13 cellular contexts compared by ENCODE assay signal in the genomic region with DNA sequence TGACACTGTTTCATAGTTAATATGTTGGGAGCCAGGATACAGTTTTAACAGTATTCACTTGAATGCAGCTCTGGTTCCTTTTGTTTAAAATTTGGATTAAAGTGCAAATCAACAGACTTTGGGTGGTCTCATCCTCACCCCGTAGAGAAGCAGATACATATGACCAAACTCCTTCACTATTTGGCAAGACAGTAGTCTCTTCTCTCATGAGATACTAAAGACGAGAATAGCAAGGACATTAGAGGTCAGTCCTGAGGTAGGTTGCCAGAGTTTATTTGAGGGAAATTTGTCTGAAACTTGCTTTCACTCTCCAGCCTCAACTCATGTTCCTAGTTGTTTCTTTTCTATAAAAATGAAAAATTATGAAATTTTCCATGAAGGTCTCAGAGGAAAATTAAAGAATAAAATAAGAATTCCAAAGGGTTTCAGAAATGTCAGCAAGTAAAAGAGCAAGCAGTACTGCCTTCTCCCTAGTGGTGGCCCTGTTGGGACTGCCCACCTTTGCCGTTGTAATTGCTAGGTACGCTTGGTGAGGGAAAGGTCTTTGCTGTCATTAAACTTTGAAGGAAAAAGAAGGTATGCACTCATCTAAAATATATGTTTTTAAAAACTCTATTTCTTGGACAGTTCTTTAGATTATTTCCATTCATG.
DNase-seq lines count a peak whose midpoint lies in the region; ATAC-seq, FAIRE-seq and TF ChIP-seq lines count a peak whose summit lies in the region.
"Had no signal": no experiment of that assay in that cellular context is flagged by ENCODE, and none has a peak within 500 bp of the region (broad histone marks: within the 10 kb centered on the region; RNA-seq: fewer than 3 reads in every experiment).

No MANE protein-coding gene starts in this region.

- H3K9me3 ChIP-seq in PC-3 (ENCODE audit: low read length) (no peaks in the 10 kb centered on the region), endodermal cell (ENCODE audit: control insufficient read depth, low read length) (no peaks in the 10 kb centered on the region), keratinocyte (ENCODE audit: control insufficient read depth, low read depth, low read length) (no peaks in the 10 kb centered on the region), thoracic aorta (no peaks in the 10 kb centered on the region)

- DNase-seq in PC-3, result no peak
- peak; percentile 64 for DNase-seq in endodermal cell
- no peak for DNase-seq in keratinocyte (ENCODE audit: low read depth, low spot score)
- DNase-seq in thoracic aorta (ENCODE audit: low spot score), result no peak
- no peak for DNase-seq in HuH-7.5 (ENCODE audit: low spot score)
- no peak for DNase-seq in urothelium cell line (ENCODE audit: low spot score)
- DNase-seq in NCI-H82 treated with DMSO at 0.1 percent for 48 hours (lab: John Stamatoyannopoulos, UW; ENCODE audit: unreplicated experiment), result no peak
- DNase-seq: activated CD4-positive, alpha-beta memory T cell treated with anti-CD3 and anti-CD28 coated beads, Interleukin-2, amount 10 ng/mL, durations not matched to agents 7 days and 5 days; DMS 273 treated with DMSO at 0.1 percent for 48 hours; foreskin melanocyte; NCI-H1105 treated with DMSO at 0.1 percent for 48 hours; stimulated activated CD4-positive, alpha-beta T cell treated with anti-CD3 and anti-CD28 coated beads, Interleukin-4, amount 100 ng/mL, for 1 hour had no signal

- TF ChIP-seq CTCF in PC-3 (conservative IDR thresholded peaks at IDR 0.05; ENCODE audit: low read depth, low read length) (0 out of 2 replicates have a peak, but pooled peaks have one; percentile 13), endodermal cell (conservative IDR thresholded peaks at IDR 0.05) (peak; percentile 68), keratinocyte (optimal IDR thresholded peaks at IDR 0.05 in 1 of 3, IDR thresholded peaks at IDR 0.05 in 1 of 3, conservative IDR thresholded peaks at IDR 0.05 in 1 of 3; ENCODE audit: extremely low read depth in 1 of 3, insufficient read depth in 2 of 3, low read length in 3 of 3) (peak in 2 of 3 experiments; percentile 18 to 22), thoracic aorta (IDR thresholded peaks at IDR 0.05) (peak; percentile 35)

- ATAC-seq in PC-3, result no peak
- ATAC-seq in thoracic aorta (ENCODE audit: insufficient number of reproducible peaks, low FRiP score, low read depth), result no peak
- no peak for ATAC-seq in HG03565 (IDR thresholded peaks at IDR 0.05; ENCODE audit: unreplicated experiment)

- CTCF ChIA-PET in PC-3 (lab: Charles Lee), result no interaction called here

- H3K79me2 ChIP-seq in PC-3 (ENCODE audit: low read length), result 0 out of 2 replicates have a peak, but pooled peaks cover 21% of the 10 kb centered on the region
- peaks cover 1% of the 10 kb centered on the region for H3K79me2 ChIP-seq in keratinocyte (ENCODE audit: control insufficient read depth, insufficient read depth, low read length)

- no peaks in the 10 kb centered on the region for H3K9me2 ChIP-seq in PC-3 (replicated peaks; ENCODE audit: low read length)

- H3K36me3 ChIP-seq in PC-3 (ENCODE audit: low read depth, low read length), result no peaks in the 10 kb centered on the region
- H3K36me3 ChIP-seq in endodermal cell (ENCODE audit: control insufficient read depth, insufficient read depth, low read length), result no peaks in the 10 kb centered on the region
- H3K36me3 ChIP-seq in keratinocyte (ENCODE audit: control insufficient read depth in 2 of 2, extremely low read depth in 1 of 2, insufficient read depth in 2 of 2, low read length in 2 of 2), result no peaks in the 10 kb centered on the region
- no peaks in the 10 kb centered on the region for H3K36me3 ChIP-seq in thoracic aorta

- peaks cover 2% of the 10 kb centered on the region for H3K9me1 ChIP-seq in keratinocyte (ENCODE audit: control insufficient read depth, extremely low read depth, insufficient read depth, low read length)

- H3K4me2 ChIP-seq in PC-3 (ENCODE audit: low read length), result no peak overlapping the region
- H3K4me2 ChIP-seq in keratinocyte (ENCODE audit: control insufficient read depth, extremely low read depth, insufficient read depth, low read depth, low read length), result no peak overlapping the region

- H3K4me1 Mint-ChIP-seq in endodermal cell, result peaks cover 34% of the 10 kb centered on the region
- H3K4me1 Mint-ChIP-seq: activated CD4-positive, alpha-beta memory T cell treated with anti-CD3 and anti-CD28 coated beads, Interleukin-2, amount 10 ng/mL, durations not matched to agents 7 days and 5 days had no signal

- H3K4me3 ChIP-seq in PC-3 (ENCODE audit: low read length), result no peak overlapping the region
- H3K4me3 ChIP-seq in endodermal cell (ENCODE audit: low read length), result no peak overlapping the region
- H3K4me3 ChIP-seq in keratinocyte (ENCODE audit: control insufficient read depth in 2 of 3, extremely low read depth in 1 of 3, insufficient read depth in 2 of 3, low read depth in 1 of 3, low read length in 3 of 3), result no peak overlapping the region
- peak overlapping the region; percentile 54 for H3K4me3 ChIP-seq in thoracic aorta

- H3K9ac ChIP-seq in PC-3 (ENCODE audit: low read length) (no peak overlapping the region), endodermal cell (ENCODE audit: extremely low read depth, low read length, poor library complexity, severe bottlenecking) (no peak overlapping the region), keratinocyte (ENCODE audit: control insufficient read depth, extremely low read depth, insufficient read depth, low read length) (no peak overlapping the region)

- dilution Hi-C loops in keratinocyte (cut with MboI; ENCODE audit: extremely low pct_ligation_motif_present, low sequenced_read_pairs), result no loop called here

- H3K9me3 Mint-ChIP-seq in endodermal cell, result no peaks in the 10 kb centered on the region
- H3K9me3 Mint-ChIP-seq: activated CD4-positive, alpha-beta memory T cell treated with anti-CD3 and anti-CD28 coated beads, Interleukin-2, amount 10 ng/mL, durations not matched to agents 7 days and 5 days had no signal

- H3K36me3 Mint-ChIP-seq in endodermal cell (ENCODE audit: low read depth), result peaks cover 2% of the 10 kb centered on the region

- H3K27ac Mint-ChIP-seq in endodermal cell, result peak overlapping the region; percentile 28
- H3K27ac Mint-ChIP-seq: activated CD4-positive, alpha-beta memory T cell treated with anti-CD3 and anti-CD28 coated beads, Interleukin-2, amount 10 ng/mL, durations not matched to agents 7 days and 5 days had no signal

- no peaks in the 10 kb centered on the region for H3K27me3 ChIP-seq in PC-3 (ENCODE audit: low read length)
- H3K27me3 ChIP-seq in endodermal cell (ENCODE audit: control insufficient read depth, insufficient read depth, low read length, poor library complexity, severe bottlenecking), result no peaks in the 10 kb centered on the region
- H3K27me3 ChIP-seq in keratinocyte (ENCODE audit: control insufficient read depth, extremely low read depth, insufficient read depth, low read length), result no peaks in the 10 kb centered on the region
- no peaks in the 10 kb centered on the region for H3K27me3 ChIP-seq in thoracic aorta (replicated peaks; ENCODE audit: insufficient read depth)

- H4K20me1 ChIP-seq in PC-3 (ENCODE audit: low read length), result no peaks in the 10 kb centered on the region
- no peaks in the 10 kb centered on the region for H4K20me1 ChIP-seq in keratinocyte (ENCODE audit: control insufficient read depth, extremely low read depth, insufficient read depth, low read length)

- peaks cover 27% of the 10 kb centered on the region for H3K4me1 ChIP-seq in PC-3 (ENCODE audit: insufficient read depth, low read length)
- H3K4me1 ChIP-seq in endodermal cell (ENCODE audit: control insufficient read depth, insufficient read depth, low read length), result peaks cover 4% of the 10 kb centered on the region
- peaks cover 40% of the 10 kb centered on the region for H3K4me1 ChIP-seq in keratinocyte (ENCODE audit: control insufficient read depth, extremely low read depth, insufficient read depth, low read length)
- peaks cover 37 to 63% of the 10 kb centered on the region in 2 donors for H3K4me1 ChIP-seq in thoracic aorta (ENCODE audit: control insufficient read depth in 1 of 2, low read depth in 2 of 2)

- peaks cover 4% of the 10 kb centered on the region for H3F3A ChIP-seq in PC-3 (ENCODE audit: low read length, unreplicated experiment)

- FAIRE-seq in keratinocyte (lab: Jason Lieb, UNC) (no peak), urothelium cell line (lab: Jason Lieb, UNC) (no peak)

- no peak overlapping the region for H3K4me3 Mint-ChIP-seq in endodermal cell
- H3K4me3 Mint-ChIP-seq: activated CD4-positive, alpha-beta memory T cell treated with anti-CD3 and anti-CD28 coated beads, Interleukin-2, amount 10 ng/mL, durations not matched to agents 7 days and 5 days had no signal

- intact Hi-C loops in PC-3 (cut with micrococcal nuclease), result no loop called here

- BruUV-seq in PC-3 (replicated peaks; lab: Mats Ljungman, UMichigan), result no TSS peak

- WGBS in endodermal cell (ENCODE audit: insufficient coverage in 1 of 2, insufficient read length in 1 of 2), 2 experiments, result 54 to 87% methylated on average over 2 to 4 of the region's 4 CpGs

- POLR2A ChIA-PET in PC-3 (lab: Charles Lee; ENCODE audit: unreplicated experiment), result no interaction called here

- H3K27ac ChIP-seq in PC-3 (ENCODE audit: low read length) (no peak overlapping the region), endodermal cell (ENCODE audit: low read depth, low read length) (no peak overlapping the region), keratinocyte (ENCODE audit: control insufficient read depth, insufficient read depth, low read length) (no peak overlapping the region), thoracic aorta (peak overlapping the region; percentile 85 to 90)

- H3K27me3 Mint-ChIP-seq in endodermal cell (ENCODE audit: insufficient read depth), result no peaks in the 10 kb centered on the region
- H3K27me3 Mint-ChIP-seq: activated CD4-positive, alpha-beta memory T cell treated with anti-CD3 and anti-CD28 coated beads, Interleukin-2, amount 10 ng/mL, durations not matched to agents 7 days and 5 days had no signal

- H2AFZ ChIP-seq in PC-3 (ENCODE audit: low read length) (no peak overlapping the region), keratinocyte (ENCODE audit: control insufficient read depth, low read length) (no peak overlapping the region)

Comparison
In these comparisons a context has a peak if more than half of its experiments do, and no peak if none do; other contexts are left out.
1. H3K27ac ChIP-seq: peak in thoracic aorta (2 of 2); none in PC-3 (single experiment), endodermal cell (single experiment) and keratinocyte (single experiment).
2. CTCF ChIP-seq: peak in every context shown above with its lines; median percentile 68 in endodermal cell; 35 in thoracic aorta; 20 in keratinocyte; 13 in PC-3.